ENCODE assay signal across 19 cellular contexts in the genomic region with DNA sequence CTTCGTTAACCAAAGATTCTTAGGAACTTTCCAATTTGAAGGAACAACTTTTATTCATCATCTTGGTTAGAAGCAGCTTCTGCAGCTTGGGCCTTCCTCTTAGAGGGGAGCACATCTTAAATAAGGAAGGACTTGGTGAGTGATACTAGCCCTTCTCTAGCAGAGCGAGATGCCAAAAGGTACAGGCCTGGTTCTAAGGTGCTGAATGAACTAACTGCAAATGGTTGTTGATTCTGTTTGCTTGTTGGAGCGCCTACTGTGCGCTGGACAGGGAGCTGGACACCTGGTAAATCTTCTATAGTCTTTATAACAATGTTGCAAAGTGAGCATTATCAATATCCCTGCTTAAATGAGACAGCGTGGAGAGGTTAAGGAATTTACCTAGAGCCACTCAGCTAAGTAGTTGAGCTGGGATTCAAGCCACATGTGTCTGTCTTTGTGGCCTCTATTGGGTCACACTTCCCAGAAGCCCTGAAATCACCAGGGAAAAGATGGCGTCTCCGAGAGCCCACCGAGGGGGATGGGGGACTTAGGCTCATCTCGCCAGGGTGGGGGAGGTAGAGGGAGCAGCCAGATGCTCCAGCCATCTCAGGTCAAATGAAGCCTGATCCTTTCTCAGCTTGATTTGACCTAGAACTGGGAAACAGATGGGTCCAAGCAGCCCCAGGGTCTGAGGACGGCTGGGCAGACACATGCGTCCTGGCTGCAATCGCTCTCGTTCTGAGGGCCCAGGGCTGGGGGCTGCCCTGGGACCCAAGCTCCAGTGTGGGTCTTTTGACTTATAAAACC.
DNase-seq lines count a peak whose midpoint lies in the region; ATAC-seq and TF ChIP-seq lines count a peak whose summit lies in the region.
"Had no signal": no experiment of that assay in that cellular context is flagged by ENCODE, and none has a peak within 500 bp of the region (broad histone marks: within the 10 kb centered on the region; RNA-seq: fewer than 3 reads in every experiment).

No MANE protein-coding gene starts in this region.

- intact Hi-C loops in Caco-2 (cut with micrococcal nuclease; ENCODE audit: unreplicated experiment) = loop anchor here (1.0 to 5.0 kb wide), 2 partner anchors 30 to 80 kb away; no protein-coding TSS in a partner anchor

- H3K9me3 ChIP-seq in Caco-2 (peaks cover 19% of the 10 kb centered on the region), osteoblast (ENCODE audit: low read depth, low read length) (no peaks in the 10 kb centered on the region)

- DNase-seq in Caco-2 (no peak), substantia nigra (lab: John Stamatoyannopoulos, UW) (no peak), osteoblast (ENCODE audit: insufficient read length, low spot score, missing footprints) (no peak)
- no peak for DNase-seq in activated CD4-positive, alpha-beta T cell treated with anti-CD3 and anti-CD28 coated beads for 1 hour
- DNase-seq: EL; GF-D8; NCI-H1105; NCI-H146; NCI-H2029; NCI-H2227 treated with DMSO at 0.1 percent for 48 hours; NCI-H510A; NK-92 treated with Interleukin-12 subunit alpha and Interleukin-12 subunit beta, amount 100 ng/mL, for 24 hours; SIG-M5 had no signal

- H3K4me3 Mint-ChIP-seq in Caco-2 (ENCODE audit: unreplicated experiment) = no peak overlapping the region
- H3K4me3 Mint-ChIP-seq: CD14-positive monocyte, IgD-negative memory B cell had no signal

- no peak overlapping the region for H2AFZ ChIP-seq in osteoblast (ENCODE audit: low read length)

- H3K36me3 ChIP-seq in Caco-2 (ENCODE audit: control insufficient read depth, insufficient read depth, low read length) = no peaks in the 10 kb centered on the region
- no peaks in the 10 kb centered on the region for H3K36me3 ChIP-seq in osteoblast (ENCODE audit: insufficient read depth, low read length)

- POLR2A ChIA-PET in Caco-2 (lab: Charles Lee) = interaction anchor here (0.9 kb wide), 1 partner anchor 127 kb away, joined by 3 read pairs; a partner anchor contains a TSS

- peaks cover 28% of the 10 kb centered on the region for H3K9me3 Mint-ChIP-seq in Caco-2 (ENCODE audit: unreplicated experiment)

- H3K4me3 ChIP-seq in Caco-2 (ENCODE audit: low read depth, low read length) (no peak overlapping the region), osteoblast (ENCODE audit: insufficient read depth, low read length) (no peak overlapping the region)

- no peak for ATAC-seq in HG02588 (IDR thresholded peaks at IDR 0.05; ENCODE audit: unreplicated experiment)

- no peaks in the 10 kb centered on the region for H3K79me2 ChIP-seq in osteoblast (ENCODE audit: insufficient read depth, low read length)

- H3K4me2 ChIP-seq in osteoblast (ENCODE audit: insufficient read depth, low read length) = no peak overlapping the region

- H3K4me1 Mint-ChIP-seq in Caco-2 (ENCODE audit: low read depth, unreplicated experiment) = peaks cover 34% of the 10 kb centered on the region
- H3K4me1 Mint-ChIP-seq: CD14-positive monocyte, IgD-negative memory B cell had no signal

- H4K20me1 ChIP-seq in osteoblast (ENCODE audit: insufficient read depth, low read length) = no peaks in the 10 kb centered on the region

- H3K4me1 ChIP-seq in Caco-2 = peaks cover 45% of the 10 kb centered on the region
- H3K4me1 ChIP-seq in osteoblast (ENCODE audit: insufficient read depth, low read length) = no peaks in the 10 kb centered on the region

- H3K27ac Mint-ChIP-seq in Caco-2 (ENCODE audit: unreplicated experiment) = peak overlapping the region; percentile 70
- H3K27ac Mint-ChIP-seq: CD14-positive monocyte had no signal

- CTCF ChIA-PET in Caco-2 (lab: Charles Lee) = interaction anchor here (0.8 kb wide), 1 partner anchor 358 kb away, joined by 3 read pairs; no protein-coding TSS in a partner anchor

- no peaks in the 10 kb centered on the region for H3K27me3 Mint-ChIP-seq in Caco-2 (ENCODE audit: insufficient read depth, unreplicated experiment)
- H3K27me3 Mint-ChIP-seq: IgD-negative memory B cell had no signal

- TF ChIP-seq CTCF in Caco-2 (IDR thresholded peaks at IDR 0.05; ENCODE audit: insufficient read depth in 1 of 2, low read depth in 1 of 2, low read length in 1 of 2, severe bottlenecking in 1 of 2, unreplicated experiment in 1 of 2) (no peak), osteoblast (IDR thresholded peaks at IDR 0.05; ENCODE audit: extremely low read depth, low read depth, low read length) (no peak)

- no peaks in the 10 kb centered on the region for H3K27me3 ChIP-seq in Caco-2 (replicated peaks; ENCODE audit: control insufficient read depth, insufficient read depth, low read length)
- no peaks in the 10 kb centered on the region for H3K27me3 ChIP-seq in layer of hippocampus (ENCODE audit: control insufficient read depth, insufficient read depth, low read length)
- no peaks in the 10 kb centered on the region for H3K27me3 ChIP-seq in osteoblast (ENCODE audit: insufficient read depth, low read length)

- no TSS peak for BruUV-seq in Caco-2 (replicated peaks; lab: Mats Ljungman, UMichigan)

- H3K36me3 Mint-ChIP-seq in Caco-2 (ENCODE audit: insufficient read depth, unreplicated experiment) = no peaks in the 10 kb centered on the region
- H3K36me3 Mint-ChIP-seq: CD14-positive monocyte, IgD-negative memory B cell had no signal

- H3K27ac ChIP-seq in angular gyrus (ENCODE audit: low read depth, low read length) (peak overlapping the region; percentile 96), layer of hippocampus (ENCODE audit: low read depth, low read length) (peak overlapping the region; percentile 96), substantia nigra (ENCODE audit: low read depth, low read length, poor library complexity, severe bottlenecking) (peak overlapping the region; percentile 99), osteoblast (ENCODE audit: low read depth, low read length) (no peak overlapping the region)
- H3K27ac ChIP-seq: RWPE1 had no signal
